Comparison of ENCODE assay signal across 1 cellular context in the genomic region with DNA sequence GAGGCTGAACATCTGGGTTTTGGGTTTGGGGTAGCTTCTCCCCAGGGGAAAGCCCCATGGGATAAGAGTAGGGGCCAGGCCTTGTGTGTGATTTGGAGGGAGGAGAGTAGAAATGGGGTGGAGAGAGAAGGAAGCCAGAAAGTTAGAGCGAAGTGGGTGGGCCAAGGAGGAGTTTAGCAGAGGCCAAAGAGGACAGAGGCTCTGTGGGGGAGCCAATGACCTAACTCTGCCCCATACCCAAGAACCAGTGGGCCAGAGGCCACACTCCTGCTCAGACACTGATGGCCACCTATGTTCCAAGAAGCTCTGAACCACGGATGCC.
TF ChIP-seq lines count a peak whose summit lies in the region.

No MANE protein-coding gene starts in this region.

TF ChIP-seq in HCT116, 20 proteins besides CTCF, POLR2A, EP300 and RAD21 (continued from another document):
- TF ChIP-seq ZNF274 (IDR thresholded peaks at IDR 0.05; ENCODE audit: low read depth, low read length) (no peak), POLR2AphosphoS5 (IDR thresholded peaks at IDR 0.05; ENCODE audit: low read depth, low read length) (no peak)
